ENCODE assay signal across 1 cellular context in the genomic region with DNA sequence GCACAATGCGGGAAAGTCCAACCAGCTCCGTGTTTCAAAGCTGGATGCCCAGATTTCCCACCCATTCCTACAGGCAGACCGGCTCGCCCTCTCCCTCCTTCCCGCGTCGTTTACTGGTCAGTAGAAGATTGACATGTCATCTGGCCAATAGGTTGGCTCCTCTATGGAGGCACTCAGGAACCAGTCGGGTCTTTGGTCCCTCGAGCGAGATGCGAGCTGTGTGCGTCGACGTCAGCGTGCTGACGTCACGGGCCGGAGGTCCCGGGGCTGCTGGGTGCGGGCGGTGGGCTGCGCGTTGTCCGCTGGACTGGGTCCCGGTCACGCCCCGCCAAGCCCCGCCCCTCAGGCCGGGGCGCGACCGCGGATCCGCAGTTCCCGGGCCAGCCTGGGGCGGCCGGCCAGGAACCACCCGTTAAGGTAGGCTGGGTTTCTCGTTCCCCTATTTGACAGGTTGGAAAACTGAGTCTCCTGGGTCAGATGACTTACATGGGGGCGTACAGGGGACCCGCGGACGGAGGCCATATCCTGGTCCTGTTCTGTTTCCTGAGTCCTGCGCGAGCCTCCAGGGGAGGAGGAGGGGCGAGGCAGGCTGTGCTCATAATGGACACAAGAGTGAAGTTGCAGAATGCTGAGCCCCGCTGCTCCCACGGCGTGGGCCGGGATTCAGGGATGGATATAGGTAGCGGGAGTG.
TF ChIP-seq lines count a peak whose summit lies in the region.

A gene with protein sequence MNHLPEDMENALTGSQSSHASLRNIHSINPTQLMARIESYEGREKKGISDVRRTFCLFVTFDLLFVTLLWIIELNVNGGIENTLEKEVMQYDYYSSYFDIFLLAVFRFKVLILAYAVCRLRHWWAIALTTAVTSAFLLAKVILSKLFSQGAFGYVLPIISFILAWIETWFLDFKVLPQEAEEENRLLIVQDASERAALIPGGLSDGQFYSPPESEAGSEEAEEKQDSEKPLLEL (plus strand): TSS at position 242 of the 691 bp plus-strand sequence. CDS start 29,260 bp downstream, outside the sequence.

TF ChIP-seq in HEK293, 187 proteins besides CTCF, POLR2A, EP300 and RAD21 (continued from another document and continues in another):
- TF ChIP-seq, protein P1, sequence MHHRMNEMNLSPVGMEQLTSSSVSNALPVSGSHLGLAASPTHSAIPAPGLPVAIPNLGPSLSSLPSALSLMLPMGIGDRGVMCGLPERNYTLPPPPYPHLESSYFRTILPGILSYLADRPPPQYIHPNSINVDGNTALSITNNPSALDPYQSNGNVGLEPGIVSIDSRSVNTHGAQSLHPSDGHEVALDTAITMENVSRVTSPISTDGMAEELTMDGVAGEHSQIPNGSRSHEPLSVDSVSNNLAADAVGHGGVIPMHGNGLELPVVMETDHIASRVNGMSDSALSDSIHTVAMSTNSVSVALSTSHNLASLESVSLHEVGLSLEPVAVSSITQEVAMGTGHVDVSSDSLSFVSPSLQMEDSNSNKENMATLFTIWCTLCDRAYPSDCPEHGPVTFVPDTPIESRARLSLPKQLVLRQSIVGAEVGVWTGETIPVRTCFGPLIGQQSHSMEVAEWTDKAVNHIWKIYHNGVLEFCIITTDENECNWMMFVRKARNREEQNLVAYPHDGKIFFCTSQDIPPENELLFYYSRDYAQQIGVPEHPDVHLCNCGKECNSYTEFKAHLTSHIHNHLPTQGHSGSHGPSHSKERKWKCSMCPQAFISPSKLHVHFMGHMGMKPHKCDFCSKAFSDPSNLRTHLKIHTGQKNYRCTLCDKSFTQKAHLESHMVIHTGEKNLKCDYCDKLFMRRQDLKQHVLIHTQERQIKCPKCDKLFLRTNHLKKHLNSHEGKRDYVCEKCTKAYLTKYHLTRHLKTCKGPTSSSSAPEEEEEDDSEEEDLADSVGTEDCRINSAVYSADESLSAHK (tag by site-specific recombination; IDR thresholded peaks at IDR 0.05): no peak
- TF ChIP-seq REPIN1 (tag by site-specific recombination; IDR thresholded peaks at IDR 0.05; ENCODE audit: low read depth) (no peak), PRDM1 (tag by site-specific recombination; IDR thresholded peaks at IDR 0.05) (no peak), ZNF514 (tag by site-specific recombination; IDR thresholded peaks at IDR 0.05) (no peak), ZNF530 (tag by site-specific recombination; IDR thresholded peaks at IDR 0.05; ENCODE audit: low read depth) (no peak), TCF7L2 (IDR thresholded peaks at IDR 0.05; ENCODE audit: borderline replicate concordance, low read depth, low read length) (no peak), ZFP37 (tag by site-specific recombination; IDR thresholded peaks at IDR 0.05) (no peak), ZNF16 (tag by site-specific recombination; IDR thresholded peaks at IDR 0.05; ENCODE audit: low read depth) (no peak), ZNF423 (tag by site-specific recombination; IDR thresholded peaks at IDR 0.05) (no peak), ZNF529 (tag by site-specific recombination; IDR thresholded peaks at IDR 0.05; ENCODE audit: insufficient replicate concordance) (no peak), ZNF248 (tag by site-specific recombination; IDR thresholded peaks at IDR 0.05) (no peak), ZNF324 (tag by site-specific recombination; IDR thresholded peaks at IDR 0.05) (no peak), GLI4 (tag by site-specific recombination; IDR thresholded peaks at IDR 0.05) (no peak), ZNF785 (tag by site-specific recombination; IDR thresholded peaks at IDR 0.05) (no peak), ZEB2 (tag by site-specific recombination; IDR thresholded peaks at IDR 0.05) (0 out of 2 replicates have a peak, but pooled peaks have one; percentile 29), ZNF473 (tag by site-specific recombination; IDR thresholded peaks at IDR 0.05) (no peak), ZNF677 (tag by site-specific recombination; IDR thresholded peaks at IDR 0.05) (no peak), ZBTB17 (tag by site-specific recombination; IDR thresholded peaks at IDR 0.05) (0 out of 2 replicates have a peak, but pooled peaks have one; percentile 20), GLIS1 (tag by site-specific recombination; IDR thresholded peaks at IDR 0.05) (no peak), ZNF624 (tag by site-specific recombination; IDR thresholded peaks at IDR 0.05) (no peak), ZNF23 (tag by site-specific recombination; IDR thresholded peaks at IDR 0.05; ENCODE audit: borderline replicate concordance) (no peak), ZNF549 (tag by site-specific recombination; IDR thresholded peaks at IDR 0.05) (no peak), ZFP41 (tag by site-specific recombination; IDR thresholded peaks at IDR 0.05; ENCODE audit: borderline replicate concordance) (no peak), OSR2 (tag by site-specific recombination; IDR thresholded peaks at IDR 0.05) (no peak), SETDB1 (IDR thresholded peaks at IDR 0.05; ENCODE audit: insufficient read length, low read length) (peak; percentile 68)
- TF ChIP-seq, protein P2, sequence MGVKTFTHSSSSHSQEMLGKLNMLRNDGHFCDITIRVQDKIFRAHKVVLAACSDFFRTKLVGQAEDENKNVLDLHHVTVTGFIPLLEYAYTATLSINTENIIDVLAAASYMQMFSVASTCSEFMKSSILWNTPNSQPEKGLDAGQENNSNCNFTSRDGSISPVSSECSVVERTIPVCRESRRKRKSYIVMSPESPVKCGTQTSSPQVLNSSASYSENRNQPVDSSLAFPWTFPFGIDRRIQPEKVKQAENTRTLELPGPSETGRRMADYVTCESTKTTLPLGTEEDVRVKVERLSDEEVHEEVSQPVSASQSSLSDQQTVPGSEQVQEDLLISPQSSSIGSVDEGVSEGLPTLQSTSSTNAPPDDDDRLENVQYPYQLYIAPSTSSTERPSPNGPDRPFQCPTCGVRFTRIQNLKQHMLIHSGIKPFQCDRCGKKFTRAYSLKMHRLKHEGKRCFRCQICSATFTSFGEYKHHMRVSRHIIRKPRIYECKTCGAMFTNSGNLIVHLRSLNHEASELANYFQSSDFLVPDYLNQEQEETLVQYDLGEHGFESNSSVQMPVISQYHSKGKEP (tag by site-specific recombination; IDR thresholded peaks at IDR 0.05): no peak
- TF ChIP-seq, protein P3, sequence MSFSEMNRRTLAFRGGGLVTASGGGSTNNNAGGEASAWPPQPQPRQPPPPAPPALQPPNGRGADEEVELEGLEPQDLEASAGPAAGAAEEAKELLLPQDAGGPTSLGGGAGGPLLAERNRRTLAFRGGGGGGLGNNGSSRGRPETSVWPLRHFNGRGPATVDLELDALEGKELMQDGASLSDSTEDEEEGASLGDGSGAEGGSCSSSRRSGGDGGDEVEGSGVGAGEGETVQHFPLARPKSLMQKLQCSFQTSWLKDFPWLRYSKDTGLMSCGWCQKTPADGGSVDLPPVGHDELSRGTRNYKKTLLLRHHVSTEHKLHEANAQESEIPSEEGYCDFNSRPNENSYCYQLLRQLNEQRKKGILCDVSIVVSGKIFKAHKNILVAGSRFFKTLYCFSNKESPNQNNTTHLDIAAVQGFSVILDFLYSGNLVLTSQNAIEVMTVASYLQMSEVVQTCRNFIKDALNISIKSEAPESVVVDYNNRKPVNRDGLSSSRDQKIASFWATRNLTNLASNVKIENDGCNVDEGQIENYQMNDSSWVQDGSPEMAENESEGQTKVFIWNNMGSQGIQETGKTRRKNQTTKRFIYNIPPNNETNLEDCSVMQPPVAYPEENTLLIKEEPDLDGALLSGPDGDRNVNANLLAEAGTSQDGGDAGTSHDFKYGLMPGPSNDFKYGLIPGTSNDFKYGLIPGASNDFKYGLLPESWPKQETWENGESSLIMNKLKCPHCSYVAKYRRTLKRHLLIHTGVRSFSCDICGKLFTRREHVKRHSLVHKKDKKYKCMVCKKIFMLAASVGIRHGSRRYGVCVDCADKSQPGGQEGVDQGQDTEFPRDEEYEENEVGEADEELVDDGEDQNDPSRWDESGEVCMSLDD (tag by site-specific recombination; IDR thresholded peaks at IDR 0.05): no peak
- TF ChIP-seq, protein P4, sequence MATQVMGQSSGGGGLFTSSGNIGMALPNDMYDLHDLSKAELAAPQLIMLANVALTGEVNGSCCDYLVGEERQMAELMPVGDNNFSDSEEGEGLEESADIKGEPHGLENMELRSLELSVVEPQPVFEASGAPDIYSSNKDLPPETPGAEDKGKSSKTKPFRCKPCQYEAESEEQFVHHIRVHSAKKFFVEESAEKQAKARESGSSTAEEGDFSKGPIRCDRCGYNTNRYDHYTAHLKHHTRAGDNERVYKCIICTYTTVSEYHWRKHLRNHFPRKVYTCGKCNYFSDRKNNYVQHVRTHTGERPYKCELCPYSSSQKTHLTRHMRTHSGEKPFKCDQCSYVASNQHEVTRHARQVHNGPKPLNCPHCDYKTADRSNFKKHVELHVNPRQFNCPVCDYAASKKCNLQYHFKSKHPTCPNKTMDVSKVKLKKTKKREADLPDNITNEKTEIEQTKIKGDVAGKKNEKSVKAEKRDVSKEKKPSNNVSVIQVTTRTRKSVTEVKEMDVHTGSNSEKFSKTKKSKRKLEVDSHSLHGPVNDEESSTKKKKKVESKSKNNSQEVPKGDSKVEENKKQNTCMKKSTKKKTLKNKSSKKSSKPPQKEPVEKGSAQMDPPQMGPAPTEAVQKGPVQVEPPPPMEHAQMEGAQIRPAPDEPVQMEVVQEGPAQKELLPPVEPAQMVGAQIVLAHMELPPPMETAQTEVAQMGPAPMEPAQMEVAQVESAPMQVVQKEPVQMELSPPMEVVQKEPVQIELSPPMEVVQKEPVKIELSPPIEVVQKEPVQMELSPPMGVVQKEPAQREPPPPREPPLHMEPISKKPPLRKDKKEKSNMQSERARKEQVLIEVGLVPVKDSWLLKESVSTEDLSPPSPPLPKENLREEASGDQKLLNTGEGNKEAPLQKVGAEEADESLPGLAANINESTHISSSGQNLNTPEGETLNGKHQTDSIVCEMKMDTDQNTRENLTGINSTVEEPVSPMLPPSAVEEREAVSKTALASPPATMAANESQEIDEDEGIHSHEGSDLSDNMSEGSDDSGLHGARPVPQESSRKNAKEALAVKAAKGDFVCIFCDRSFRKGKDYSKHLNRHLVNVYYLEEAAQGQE (tag by site-specific recombination; IDR thresholded peaks at IDR 0.05): no peak
- TF ChIP-seq, protein P5, sequence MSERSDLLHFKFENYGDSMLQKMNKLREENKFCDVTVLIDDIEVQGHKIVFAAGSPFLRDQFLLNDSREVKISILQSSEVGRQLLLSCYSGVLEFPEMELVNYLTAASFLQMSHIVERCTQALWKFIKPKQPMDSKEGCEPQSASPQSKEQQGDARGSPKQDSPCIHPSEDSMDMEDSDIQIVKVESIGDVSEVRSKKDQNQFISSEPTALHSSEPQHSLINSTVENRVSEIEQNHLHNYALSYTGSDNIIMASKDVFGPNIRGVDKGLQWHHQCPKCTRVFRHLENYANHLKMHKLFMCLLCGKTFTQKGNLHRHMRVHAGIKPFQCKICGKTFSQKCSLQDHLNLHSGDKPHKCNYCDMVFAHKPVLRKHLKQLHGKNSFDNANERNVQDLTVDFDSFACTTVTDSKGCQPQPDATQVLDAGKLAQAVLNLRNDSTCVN (tag by site-specific recombination; optimal IDR thresholded peaks at IDR 0.05): peak; percentile 66
- TF ChIP-seq, protein P6, sequence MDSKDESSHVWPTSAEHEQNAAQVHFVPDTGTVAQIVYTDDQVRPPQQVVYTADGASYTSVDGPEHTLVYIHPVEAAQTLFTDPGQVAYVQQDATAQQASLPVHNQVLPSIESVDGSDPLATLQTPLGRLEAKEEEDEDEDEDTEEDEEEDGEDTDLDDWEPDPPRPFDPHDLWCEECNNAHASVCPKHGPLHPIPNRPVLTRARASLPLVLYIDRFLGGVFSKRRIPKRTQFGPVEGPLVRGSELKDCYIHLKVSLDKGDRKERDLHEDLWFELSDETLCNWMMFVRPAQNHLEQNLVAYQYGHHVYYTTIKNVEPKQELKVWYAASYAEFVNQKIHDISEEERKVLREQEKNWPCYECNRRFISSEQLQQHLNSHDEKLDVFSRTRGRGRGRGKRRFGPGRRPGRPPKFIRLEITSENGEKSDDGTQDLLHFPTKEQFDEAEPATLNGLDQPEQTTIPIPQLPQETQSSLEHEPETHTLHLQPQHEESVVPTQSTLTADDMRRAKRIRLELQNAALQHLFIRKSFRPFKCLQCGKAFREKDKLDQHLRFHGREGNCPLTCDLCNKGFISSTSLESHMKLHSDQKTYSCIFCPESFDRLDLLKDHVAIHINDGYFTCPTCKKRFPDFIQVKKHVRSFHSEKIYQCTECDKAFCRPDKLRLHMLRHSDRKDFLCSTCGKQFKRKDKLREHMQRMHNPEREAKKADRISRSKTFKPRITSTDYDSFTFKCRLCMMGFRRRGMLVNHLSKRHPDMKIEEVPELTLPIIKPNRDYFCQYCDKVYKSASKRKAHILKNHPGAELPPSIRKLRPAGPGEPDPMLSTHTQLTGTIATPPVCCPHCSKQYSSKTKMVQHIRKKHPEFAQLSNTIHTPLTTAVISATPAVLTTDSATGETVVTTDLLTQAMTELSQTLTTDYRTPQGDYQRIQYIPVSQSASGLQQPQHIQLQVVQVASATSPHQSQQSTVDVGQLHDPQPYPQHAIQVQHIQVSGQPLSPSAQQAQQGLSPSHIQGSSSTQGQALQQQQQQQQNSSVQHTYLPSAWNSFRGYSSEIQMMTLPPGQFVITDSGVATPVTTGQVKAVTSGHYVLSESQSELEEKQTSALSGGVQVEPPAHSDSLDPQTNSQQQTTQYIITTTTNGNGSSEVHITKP (tag by site-specific recombination; IDR thresholded peaks at IDR 0.05): peak; percentile 91
- TF ChIP-seq, protein P7, sequence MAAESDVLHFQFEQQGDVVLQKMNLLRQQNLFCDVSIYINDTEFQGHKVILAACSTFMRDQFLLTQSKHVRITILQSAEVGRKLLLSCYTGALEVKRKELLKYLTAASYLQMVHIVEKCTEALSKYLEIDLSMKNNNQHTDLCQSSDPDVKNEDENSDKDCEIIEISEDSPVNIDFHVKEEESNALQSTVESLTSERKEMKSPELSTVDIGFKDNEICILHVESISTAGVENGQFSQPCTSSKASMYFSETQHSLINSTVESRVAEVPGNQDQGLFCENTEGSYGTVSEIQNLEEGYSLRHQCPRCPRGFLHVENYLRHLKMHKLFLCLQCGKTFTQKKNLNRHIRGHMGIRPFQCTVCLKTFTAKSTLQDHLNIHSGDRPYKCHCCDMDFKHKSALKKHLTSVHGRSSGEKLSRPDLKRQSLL (tag by site-specific recombination; IDR thresholded peaks at IDR 0.05): no peak
- TF ChIP-seq, protein P8, sequence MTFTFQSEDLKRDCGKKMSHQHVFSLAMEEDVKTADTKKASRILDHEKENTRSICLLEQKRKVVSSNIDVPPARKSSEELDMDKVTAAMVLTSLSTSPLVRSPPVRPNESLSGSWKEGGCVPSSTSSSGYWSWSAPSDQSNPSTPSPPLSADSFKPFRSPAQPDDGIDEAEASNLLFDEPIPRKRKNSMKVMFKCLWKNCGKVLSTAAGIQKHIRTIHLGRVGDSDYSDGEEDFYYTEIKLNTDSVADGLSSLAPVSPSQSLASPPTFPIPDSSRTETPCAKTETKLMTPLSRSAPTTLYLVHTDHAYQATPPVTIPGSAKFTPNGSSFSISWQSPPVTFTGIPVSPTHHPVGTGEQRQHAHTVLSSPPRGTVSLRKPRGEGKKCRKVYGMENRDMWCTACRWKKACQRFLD (tag by site-specific recombination; IDR thresholded peaks at IDR 0.05): no peak
- TF ChIP-seq, protein P9, sequence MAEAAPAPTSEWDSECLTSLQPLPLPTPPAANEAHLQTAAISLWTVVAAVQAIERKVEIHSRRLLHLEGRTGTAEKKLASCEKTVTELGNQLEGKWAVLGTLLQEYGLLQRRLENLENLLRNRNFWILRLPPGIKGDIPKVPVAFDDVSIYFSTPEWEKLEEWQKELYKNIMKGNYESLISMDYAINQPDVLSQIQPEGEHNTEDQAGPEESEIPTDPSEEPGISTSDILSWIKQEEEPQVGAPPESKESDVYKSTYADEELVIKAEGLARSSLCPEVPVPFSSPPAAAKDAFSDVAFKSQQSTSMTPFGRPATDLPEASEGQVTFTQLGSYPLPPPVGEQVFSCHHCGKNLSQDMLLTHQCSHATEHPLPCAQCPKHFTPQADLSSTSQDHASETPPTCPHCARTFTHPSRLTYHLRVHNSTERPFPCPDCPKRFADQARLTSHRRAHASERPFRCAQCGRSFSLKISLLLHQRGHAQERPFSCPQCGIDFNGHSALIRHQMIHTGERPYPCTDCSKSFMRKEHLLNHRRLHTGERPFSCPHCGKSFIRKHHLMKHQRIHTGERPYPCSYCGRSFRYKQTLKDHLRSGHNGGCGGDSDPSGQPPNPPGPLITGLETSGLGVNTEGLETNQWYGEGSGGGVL (tag by site-specific recombination; IDR thresholded peaks at IDR 0.05): no peak
